Comparison of ENCODE assay signal across 19 cellular contexts in the genomic region with DNA sequence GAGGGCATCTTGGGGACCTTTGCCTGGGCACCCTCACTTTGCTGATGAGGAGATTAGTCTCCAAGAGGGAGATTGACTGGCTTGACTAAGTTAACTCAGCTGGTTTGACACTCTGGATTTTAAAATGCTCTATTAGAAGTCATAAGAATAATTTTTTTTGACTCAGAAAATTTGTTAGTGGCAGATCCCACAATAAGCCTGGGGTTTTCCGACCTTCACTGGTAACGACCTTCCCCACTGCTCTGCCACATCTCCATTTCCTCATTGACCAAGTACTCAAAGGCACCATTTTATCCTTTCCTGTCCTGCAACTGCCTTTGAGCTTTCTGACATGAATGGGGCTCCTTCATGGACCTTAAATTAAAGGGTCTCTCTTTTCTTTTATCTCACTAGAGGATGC.
A peak's percentile ranks its signal among the peaks of the same experiment; 100 is the strongest.
DNase-seq lines count a peak whose midpoint lies in the region; ATAC-seq and TF ChIP-seq lines count a peak whose summit lies in the region.
"Had no signal": no experiment of that assay in that cellular context is flagged by ENCODE, and none has a peak within 500 bp of the region (broad histone marks: within the 10 kb centered on the region; RNA-seq: fewer than 3 reads in every experiment).

No MANE protein-coding gene starts in this region.

- no peaks in the 10 kb centered on the region for H3K27me3 ChIP-seq in MM.1S (replicated peaks; ENCODE audit: insufficient read depth, low read length)
- H3K27me3 ChIP-seq: pancreas, right atrium auricular region had no signal

- H3K4me3 Mint-ChIP-seq in osteocyte (ENCODE audit: unreplicated experiment) = no peak overlapping the region
- H3K4me3 Mint-ChIP-seq: activated naive CD8-positive, alpha-beta T cell; memory B cell had no signal

- peak overlapping the region; percentile 20; the same call in 1 of the 2 replicates for H2AFZ ChIP-seq in MM.1S (ENCODE audit: low read length)

- peaks cover 18% of the 10 kb centered on the region for H3K36me3 Mint-ChIP-seq in osteocyte (ENCODE audit: unreplicated experiment)
- H3K36me3 Mint-ChIP-seq: activated naive CD8-positive, alpha-beta T cell; memory B cell had no signal

- no peaks in the 10 kb centered on the region for H3K27me3 Mint-ChIP-seq in osteocyte (ENCODE audit: unreplicated experiment)

- H4K20me1 ChIP-seq in MM.1S (ENCODE audit: insufficient read depth, low read length) = no peaks in the 10 kb centered on the region

- H3K36me3 ChIP-seq in MM.1S (replicated peaks; ENCODE audit: insufficient read depth, low read length) = no peaks in the 10 kb centered on the region
- H3K36me3 ChIP-seq: pancreas, right atrium auricular region had no signal

- H3K9ac ChIP-seq in MM.1S (ENCODE audit: low read length) = no peak overlapping the region

- H3K27ac ChIP-seq in MM.1S (ENCODE audit: low read length) (no peak overlapping the region), cingulate gyrus (ENCODE audit: low read depth, low read length) (peak overlapping the region; percentile 15)
- H3K27ac ChIP-seq: right atrium auricular region had no signal

- H3K4me2 ChIP-seq in MM.1S (ENCODE audit: low read depth, low read length) = no peak overlapping the region

- no peaks in the 10 kb centered on the region for H3K9me3 ChIP-seq in MM.1S (replicated peaks; ENCODE audit: insufficient read depth, low read length)
- H3K9me3 ChIP-seq: pancreas, right atrium auricular region had no signal

- TF ChIP-seq CTCF in GM12865 (IDR thresholded peaks at IDR 0.05; ENCODE audit: insufficient read depth, low read depth, low read length, missing control alignments) (no peak), MM.1S (IDR thresholded peaks at IDR 0.05; ENCODE audit: low read length) (no peak), osteocyte (IDR thresholded peaks at IDR 0.05) (no peak)

- H3K27ac Mint-ChIP-seq in osteocyte (ENCODE audit: unreplicated experiment) = peak overlapping the region; percentile 79
- H3K27ac Mint-ChIP-seq: activated naive CD8-positive, alpha-beta T cell; memory B cell had no signal

- H3K4me3 ChIP-seq in GM12865 (ENCODE audit: low read depth, low read length) (no peak overlapping the region; the same call in 1 of the 2 replicates), MM.1S (ENCODE audit: low read length) (no peak overlapping the region)
- H3K4me3 ChIP-seq: coronary artery, pancreas, right atrium auricular region had no signal

- H3K9me3 Mint-ChIP-seq in osteocyte (ENCODE audit: unreplicated experiment) = no peaks in the 10 kb centered on the region
- H3K9me3 Mint-ChIP-seq: memory B cell had no signal

- peaks cover 56% of the 10 kb centered on the region for H3K4me1 Mint-ChIP-seq in osteocyte (ENCODE audit: unreplicated experiment)
- H3K4me1 Mint-ChIP-seq: memory B cell had no signal

- H3K79me2 ChIP-seq in MM.1S (ENCODE audit: low read length) = no peaks in the 10 kb centered on the region

- no peak for ATAC-seq in GM19351 (IDR thresholded peaks at IDR 0.05; ENCODE audit: unreplicated experiment)
- ATAC-seq: Right ventricle myocardium inferior had no signal

- H3K9me2 ChIP-seq in MM.1S (replicated peaks; ENCODE audit: insufficient read depth, low read length) = no peaks in the 10 kb centered on the region

- no peaks in the 10 kb centered on the region for H3F3A ChIP-seq in MM.1S (ENCODE audit: insufficient read depth, low read length)

- DNase-seq in GM12865 (ENCODE audit: low read depth) (peak; percentile 65), MM.1S (no peak), osteocyte (ENCODE audit: extremely low spot score, unreplicated experiment) (no peak), NCI-H1694 treated with DMSO at 0.1 percent for 48 hours (lab: John Stamatoyannopoulos, UW) (no peak), DMS79 (lab: John Stamatoyannopoulos, UW) (no peak), NCI-H2107 treated with DMSO at 0.1 percent for 48 hours (lab: John Stamatoyannopoulos, UW; ENCODE audit: unreplicated experiment) (no peak)
- DNase-seq: glutamatergic neuron; left cardiac atrium; MV-4-11; NCI-H187; stimulated activated CD8-positive, alpha-beta memory T cell treated with anti-CD3 and anti-CD28 coated beads, Interleukin-4, amount 100 ng/mL, for 48 hours had no signal

- H3K4me1 ChIP-seq in MM.1S (ENCODE audit: low read length) = peaks cover 12% of the 10 kb centered on the region; the same call in 1 of the 2 replicates
- H3K4me1 ChIP-seq: right atrium auricular region had no signal
